ENCODE assay signal across 12 cellular contexts in genomic region chr9:132166599-132166998, GRCh38. TPM values are rescaled to one million over a fixed set of nuclear protein-coding genes. Genes with fewer than 3 reads are reported as not detected.
DNase-seq lines count a peak whose midpoint lies in the region; ATAC-seq and TF ChIP-seq lines count a peak whose summit lies in the region.
"Had no signal": no experiment of that assay in that cellular context is flagged by ENCODE, and none has a peak within 500 bp of the region (broad histone marks: within the 10 kb centered on the region; RNA-seq: fewer than 3 reads in every experiment).

No MANE protein-coding gene starts in this region.

- intact Hi-C loops in mucosa of descending colon (cut with DNase I, micrococcal nuclease), result no loop called here

- no peak overlapping the region for H3K27ac Mint-ChIP-seq in H9
- no peak overlapping the region for H3K27ac Mint-ChIP-seq in activated naive CD8-positive, alpha-beta T cell treated with anti-CD3 and anti-CD28 coated beads, Interleukin-2, amount 50 U/mL, for 24 hours
- H3K27ac Mint-ChIP-seq in osteocyte (ENCODE audit: unreplicated experiment), result no peak overlapping the region

- no peak overlapping the region for H2AK5ac ChIP-seq in H9 (ENCODE audit: insufficient read length, low read length)

- H3K27me3 ChIP-seq in H9 (ENCODE audit: insufficient read depth, low read length), result peaks cover 31% of the 10 kb centered on the region; the same call in 1 of the 2 replicates

- no peaks in the 10 kb centered on the region for H3K9me3 ChIP-seq in H9 (ENCODE audit: control insufficient read depth, low read depth, low read length)
- no peaks in the 10 kb centered on the region for H3K9me3 ChIP-seq in mucosa of descending colon
- H3K9me3 ChIP-seq: prostate gland had no signal

- no peak for ATAC-seq in activated naive CD8-positive, alpha-beta T cell treated with anti-CD3 and anti-CD28 coated beads, Interleukin-2, amount 50 U/mL, for 24 hours
- peak; percentile 29 for ATAC-seq in mucosa of descending colon

- no peak overlapping the region for H2BK15ac ChIP-seq in H9 (ENCODE audit: low read depth, low read length)

- no peak overlapping the region for H4K8ac ChIP-seq in H9 (replicated peaks; ENCODE audit: insufficient read length, low read depth, low read length)

- H3K23me2 ChIP-seq in H9 (ENCODE audit: insufficient read length, low read depth, low read length, poor library complexity, severe bottlenecking), result peaks cover 6% of the 10 kb centered on the region

- H3K36me3 Mint-ChIP-seq in H9 (ENCODE audit: insufficient read depth in 1 of 3, low read depth in 3 of 3) (no peaks in the 10 kb centered on the region; a peak in 1 of 7 replicates), osteocyte (ENCODE audit: unreplicated experiment) (peaks cover 3% of the 10 kb centered on the region)
- H3K36me3 Mint-ChIP-seq in activated naive CD8-positive, alpha-beta T cell treated with anti-CD3 and anti-CD28 coated beads, Interleukin-2, amount 50 U/mL, for 24 hours (ENCODE audit: low read depth), result no peaks in the 10 kb centered on the region

- peaks cover 5 to 44% of the 10 kb centered on the region in 2 experiments for H3K4me1 Mint-ChIP-seq in H9
- peaks cover 5% of the 10 kb centered on the region for H3K4me1 Mint-ChIP-seq in activated naive CD8-positive, alpha-beta T cell treated with anti-CD3 and anti-CD28 coated beads, Interleukin-2, amount 50 U/mL, for 24 hours
- peaks cover 10% of the 10 kb centered on the region for H3K4me1 Mint-ChIP-seq in osteocyte (ENCODE audit: unreplicated experiment)

- no peak overlapping the region for H2BK5ac ChIP-seq in H9 (ENCODE audit: insufficient read length, low read length)

- H3K23ac ChIP-seq in H9 (ENCODE audit: insufficient read length, low read depth, low read length), result no peak overlapping the region

- H4K5ac ChIP-seq in H9 (ENCODE audit: insufficient read length, low read depth, low read length), result no peak overlapping the region

- H3K79me1 ChIP-seq in H9 (ENCODE audit: insufficient read depth, low read depth, low read length, poor library complexity, severe bottlenecking), result no peaks in the 10 kb centered on the region

- H3T11ph ChIP-seq in H9 (ENCODE audit: low read length), result no peak overlapping the region

- H3K79me2 ChIP-seq in H9 (ENCODE audit: insufficient read depth, low read length), result no peaks in the 10 kb centered on the region

- H3K14ac ChIP-seq in H9 (ENCODE audit: insufficient read depth, low read length), result no peak overlapping the region

- H3K4me1 ChIP-seq in H9 (ENCODE audit: insufficient read depth, low read length) (no peaks in the 10 kb centered on the region), mucosa of descending colon (ENCODE audit: low read depth) (peaks cover 12% of the 10 kb centered on the region)

- H3K27me3 Mint-ChIP-seq in H9 (ENCODE audit: low read depth) (peaks cover 79% of the 10 kb centered on the region), osteocyte (ENCODE audit: unreplicated experiment) (peaks cover 56% of the 10 kb centered on the region)
- H3K27me3 Mint-ChIP-seq in activated naive CD8-positive, alpha-beta T cell treated with anti-CD3 and anti-CD28 coated beads, Interleukin-2, amount 50 U/mL, for 24 hours, result peaks cover 49% of the 10 kb centered on the region

- no peaks in the 10 kb centered on the region for H4K20me1 ChIP-seq in H9 (ENCODE audit: control insufficient read depth, insufficient read depth, insufficient read length)

- H3K18ac ChIP-seq in H9 (ENCODE audit: insufficient read length, low read depth, low read length), result no peak overlapping the region

- no peak overlapping the region for H2BK20ac ChIP-seq in H9 (ENCODE audit: low read depth, low read length, poor library complexity, severe bottlenecking)

- H4K91ac ChIP-seq in H9 (ENCODE audit: insufficient read length, low read depth, low read length), result no peak overlapping the region

- H3K4me3 ChIP-seq in mucosa of descending colon, result no peak overlapping the region
- H3K4me3 ChIP-seq: prostate gland had no signal

- H3K9me3 Mint-ChIP-seq in H9 (peaks cover 2 to 4% of the 10 kb centered on the region in 2 experiments; a peak in 4 of 5 replicates), osteocyte (ENCODE audit: unreplicated experiment) (no peaks in the 10 kb centered on the region)
- no peaks in the 10 kb centered on the region for H3K9me3 Mint-ChIP-seq in activated naive CD8-positive, alpha-beta T cell treated with anti-CD3 and anti-CD28 coated beads, Interleukin-2, amount 50 U/mL, for 24 hours

- H3K4ac ChIP-seq in H9 (ENCODE audit: low read depth, low read length), result no peak overlapping the region

- H3K4me2 ChIP-seq in H9 (ENCODE audit: insufficient read depth, insufficient read length, low read length), result no peak overlapping the region

- no peak overlapping the region for H3K9ac ChIP-seq in H9 (ENCODE audit: extremely low read depth, insufficient read length, low read length)

- no peaks in the 10 kb centered on the region for H3K36me3 ChIP-seq in mucosa of descending colon (ENCODE audit: low read depth)
- H3K36me3 ChIP-seq: prostate gland had no signal

- H2BK12ac ChIP-seq in H9 (ENCODE audit: insufficient read length, low read depth, low read length), result no peak overlapping the region

- H3K4me3 Mint-ChIP-seq in H9, result no peak overlapping the region
- no peak overlapping the region for H3K4me3 Mint-ChIP-seq in activated naive CD8-positive, alpha-beta T cell treated with anti-CD3 and anti-CD28 coated beads, Interleukin-2, amount 50 U/mL, for 24 hours
- H3K4me3 Mint-ChIP-seq in osteocyte (ENCODE audit: unreplicated experiment), result no peak overlapping the region

- no peak overlapping the region for H2BK120ac ChIP-seq in H9 (ENCODE audit: low read depth, low read length, poor library complexity, severe bottlenecking)

- H2AFZ ChIP-seq in H9 (ENCODE audit: low read length), result no peak overlapping the region

- WGBS in H9 (ENCODE audit: extremely low coverage, insufficient read length, low lambda C conversion rate), result no CpG with 5 or more reads among the region's 19 CpGs

- H3K27ac ChIP-seq in H9 (ENCODE audit: insufficient read length, low read depth, low read length), result no peak overlapping the region
- H3K27ac ChIP-seq: prostate gland had no signal

- TF ChIP-seq CTCF in H9 (conservative IDR thresholded peaks at IDR 0.05) (peak; percentile 75), mucosa of descending colon (IDR thresholded peaks at IDR 0.05) (no peak), osteocyte (IDR thresholded peaks at IDR 0.05) (no peak)

- DNase-seq in NCI-H146 (lab: John Stamatoyannopoulos, UW) (peak; percentile 26), NCI-H146 treated with DMSO at 0.1 percent for 48 hours (lab: John Stamatoyannopoulos, UW; ENCODE audit: unreplicated experiment) (no peak), H9 (peak; percentile 85), mucosa of descending colon (no peak), osteocyte (ENCODE audit: extremely low spot score, unreplicated experiment) (no peak), HuH-7 (ENCODE audit: low spot score) (no peak)
- DNase-seq in activated naive CD8-positive, alpha-beta T cell treated with anti-CD3 and anti-CD28 coated beads, Interleukin-2, amount 50 U/mL, for 24 hours, result peak; percentile 19
- no peak for DNase-seq in central memory CD4-positive, alpha-beta T cell
- DNase-seq: activated CD8-positive, alpha-beta memory T cell treated with anti-CD3 and anti-CD28 coated beads, Interleukin-2, amount 50 U/mL, for 4 hours; NCI-H1105; SHP77 had no signal

- H3K56ac ChIP-seq in H9 (ENCODE audit: insufficient read length, low read depth, low read length), result no peak overlapping the region

RNA-seq across cellular contexts. Expression of gene NTNG2, which starts 4.7 kb away (rescaled TPM):
- 0.52 and 0.66 TPM in 2 replicates for total RNA-seq in H9 (2021)
- under 1 TPM; 0.41 to 0.73 (median 0.43) TPM for total RNA-seq in mucosa of descending colon
- total RNA-seq in osteocyte, result 6.2 and 6.7 TPM in 2 replicates

Comparison
In these comparisons a context has a peak if more than half of its experiments do, and no peak if none do; other contexts are left out.
1. DNase-seq: peak in NCI-H146 (single experiment), H9 (single experiment) and activated naive CD8-positive, alpha-beta T cell treated with anti-CD3 and anti-CD28 coated beads, Interleukin-2, amount 50 U/mL, for 24 hours (single experiment); none in NCI-H146 treated with DMSO at 0.1 percent for 48 hours (single experiment), mucosa of descending colon (0 of 3), osteocyte (single experiment), central memory CD4-positive, alpha-beta T cell (single experiment) and HuH-7 (single experiment).